In genomic region chr15:69456208-69457166, GRCh38 we compare ENCODE assay signal across 12 cellular contexts. TPM values are rescaled to one million over a fixed set of nuclear protein-coding genes. Genes with fewer than 3 reads are reported as not detected.
A peak's percentile ranks its signal among the peaks of the same experiment; 100 is the strongest.
DNase-seq lines count a peak whose midpoint lies in the region; ATAC-seq and TF ChIP-seq lines count a peak whose summit lies in the region.
"Had no signal": no experiment of that assay in that cellular context is flagged by ENCODE, and none has a peak within 500 bp of the region (broad histone marks: within the 10 kb centered on the region; RNA-seq: fewer than 3 reads in every experiment).

No MANE protein-coding gene starts in this region.

- H3K9me3 Mint-ChIP-seq in activated T-helper 1 cell treated with anti-CD3 and anti-CD28 coated beads, Interleukin-12 subunit alpha, Interleukin-12 subunit beta, Interleukin-2, Interleukin-4 antibody, amounts not matched to agents 30 ng/mL and 10 ng/mL and 1 ng/mL, durations not matched to agents 14 hours and 24 hours and 36 hours = no peaks in the 10 kb centered on the region
- H3K9me3 Mint-ChIP-seq in naive thymus-derived CD8-positive, alpha-beta T cell = no peaks in the 10 kb centered on the region

- H3K79me2 ChIP-seq in osteoblast (ENCODE audit: insufficient read depth, low read length) = peaks cover 38% of the 10 kb centered on the region

- peaks cover 34% of the 10 kb centered on the region for H3K4me1 Mint-ChIP-seq in activated T-helper 1 cell treated with anti-CD3 and anti-CD28 coated beads, Interleukin-12 subunit alpha, Interleukin-12 subunit beta, Interleukin-2, Interleukin-4 antibody, amounts not matched to agents 30 ng/mL and 10 ng/mL and 1 ng/mL, durations not matched to agents 14 hours and 24 hours and 36 hours (ENCODE audit: low read depth)
- H3K4me1 Mint-ChIP-seq in naive thymus-derived CD8-positive, alpha-beta T cell = peaks cover 28 to 67% (median 55%) of the 10 kb centered on the region in 4 donors

- ATAC-seq in naive thymus-derived CD8-positive, alpha-beta T cell = no peak

- peaks cover 51% of the 10 kb centered on the region for H3K36me3 Mint-ChIP-seq in activated T-helper 1 cell treated with anti-CD3 and anti-CD28 coated beads, Interleukin-12 subunit alpha, Interleukin-12 subunit beta, Interleukin-2, Interleukin-4 antibody, amounts not matched to agents 30 ng/mL and 10 ng/mL and 1 ng/mL, durations not matched to agents 14 hours and 24 hours and 36 hours (ENCODE audit: low read depth)
- peaks cover 8 to 47% (median 13%) of the 10 kb centered on the region in 3 donors for H3K36me3 Mint-ChIP-seq in naive thymus-derived CD8-positive, alpha-beta T cell

- no peak for TF ChIP-seq CTCF in HEK293 (tag by site-specific recombination; IDR thresholded peaks at IDR 0.05)
- no peak for TF ChIP-seq CTCF in osteoblast (IDR thresholded peaks at IDR 0.05; ENCODE audit: extremely low read depth, low read depth, low read length)

- no peak overlapping the region for H2AFZ ChIP-seq in osteoblast (ENCODE audit: low read length)

- no peaks in the 10 kb centered on the region for H3K27me3 Mint-ChIP-seq in activated T-helper 1 cell treated with anti-CD3 and anti-CD28 coated beads, Interleukin-12 subunit alpha, Interleukin-12 subunit beta, Interleukin-2, Interleukin-4 antibody, amounts not matched to agents 30 ng/mL and 10 ng/mL and 1 ng/mL, durations not matched to agents 14 hours and 24 hours and 36 hours (ENCODE audit: insufficient read depth)
- no peaks in the 10 kb centered on the region for H3K27me3 Mint-ChIP-seq in naive thymus-derived CD8-positive, alpha-beta T cell

- H3K27ac Mint-ChIP-seq in activated T-helper 1 cell treated with anti-CD3 and anti-CD28 coated beads, Interleukin-12 subunit alpha, Interleukin-12 subunit beta, Interleukin-2, Interleukin-4 antibody, amounts not matched to agents 30 ng/mL and 10 ng/mL and 1 ng/mL, durations not matched to agents 14 hours and 24 hours and 36 hours = no peak overlapping the region
- H3K27ac Mint-ChIP-seq in naive thymus-derived CD8-positive, alpha-beta T cell = peak overlapping the region in 7 of 10 donors; percentile 9 to 95 (median 48)

- no peak overlapping the region for H3K4me2 ChIP-seq in osteoblast (ENCODE audit: insufficient read depth, low read length)

- H3K9me3 ChIP-seq in HEK293 (ENCODE audit: control insufficient read depth, insufficient read depth, low read depth, low read length) (no peaks in the 10 kb centered on the region), osteoblast (ENCODE audit: low read depth, low read length) (no peaks in the 10 kb centered on the region)
- H3K9me3 ChIP-seq: neutrophil, spleen had no signal

- H3K4me3 ChIP-seq in HEK293 (ENCODE audit: low read depth, low read length) (no peak overlapping the region), osteoblast (ENCODE audit: insufficient read depth, low read length) (no peak overlapping the region)
- H3K4me3 ChIP-seq: spleen had no signal

- CTCF ChIA-PET in HEK293 (lab: Yijun Ruan, JAX) = interaction anchor here (1.7 to 2.6 kb wide), 2 partner anchors 10 kb away, joined by 6 to 15 read pairs; no protein-coding TSS in a partner anchor

- peaks cover 24 to 47% of the 10 kb centered on the region in 2 experiments for H3K36me3 ChIP-seq in HEK293 (ENCODE audit: control insufficient read depth in 2 of 2, insufficient read depth in 1 of 2, low read length in 2 of 2)
- peaks cover 45% of the 10 kb centered on the region for H3K36me3 ChIP-seq in osteoblast (ENCODE audit: insufficient read depth, low read length)

- DNase-seq in DMS53 (lab: John Stamatoyannopoulos, UW) = peak; percentile 30
- DNase-seq in DMS53 treated with DMSO at 0.1 percent for 48 hours (lab: John Stamatoyannopoulos, UW; ENCODE audit: unreplicated experiment) = no peak
- DNase-seq in activated T-helper 1 cell treated with anti-CD3 and anti-CD28 coated beads, Interleukin-12 subunit alpha, Interleukin-12 subunit beta, Interleukin-2, Interleukin-4 antibody, amounts not matched to agents 30 ng/mL and 10 ng/mL and 1 ng/mL, durations not matched to agents 14 hours and 24 hours and 36 hours (ENCODE audit: low spot score) = no peak
- DNase-seq in naive thymus-derived CD8-positive, alpha-beta T cell = no peak
- DNase-seq in stimulated activated CD4-positive, alpha-beta T cell treated with anti-CD3 and anti-CD28 coated beads, Interleukin-4, amount 100 ng/mL, for 1 hour = no peak
- no peak for DNase-seq in osteoblast (ENCODE audit: insufficient read length, low spot score, missing footprints)
- no peak for DNase-seq in activated gamma-delta T cell (lab: John Stamatoyannopoulos, UW)
- DNase-seq: effector CD4-positive, alpha-beta T cell; spleen; T-helper 2 cell had no signal

- no peak overlapping the region for H3K27ac ChIP-seq in HEK293 (ENCODE audit: extremely low read depth, low read depth, low read length)
- H3K27ac ChIP-seq in osteoblast (ENCODE audit: low read depth, low read length) = no peak overlapping the region
- H3K27ac ChIP-seq: neutrophil had no signal

- intact Hi-C loops in activated T-helper 1 cell treated with anti-CD3 and anti-CD28 coated beads, Interleukin-12 subunit alpha, Interleukin-12 subunit beta, Interleukin-2, Interleukin-4 antibody, amounts not matched to agents 30 ng/mL and 10 ng/mL and 1 ng/mL, durations not matched to agents 14 hours and 24 hours and 36 hours (cut with micrococcal nuclease) = no loop called here

- no peaks in the 10 kb centered on the region for H3K27me3 ChIP-seq in osteoblast (ENCODE audit: insufficient read depth, low read length)
- H3K27me3 ChIP-seq: neutrophil, spleen had no signal

- H4K20me1 ChIP-seq in osteoblast (ENCODE audit: insufficient read depth, low read length) = peaks cover 48% of the 10 kb centered on the region

- peak overlapping the region; percentile 99 for H3K4me3 Mint-ChIP-seq in activated T-helper 1 cell treated with anti-CD3 and anti-CD28 coated beads, Interleukin-12 subunit alpha, Interleukin-12 subunit beta, Interleukin-2, Interleukin-4 antibody, amounts not matched to agents 30 ng/mL and 10 ng/mL and 1 ng/mL, durations not matched to agents 14 hours and 24 hours and 36 hours
- peak overlapping the region in 1 of 10 donors; percentile 59 for H3K4me3 Mint-ChIP-seq in naive thymus-derived CD8-positive, alpha-beta T cell

- H3K4me1 ChIP-seq in HEK293 (ENCODE audit: control insufficient read depth, insufficient read depth, low read length) (peaks cover 10% of the 10 kb centered on the region), osteoblast (ENCODE audit: insufficient read depth, low read length) (peaks cover 30% of the 10 kb centered on the region)

- POLR2A ChIA-PET in HEK293 (lab: Yijun Ruan, JAX) = interaction anchor here (0.6 to 1.8 kb wide), 7 partner anchors 8 to 42 kb away, joined by 3 to 5 read pairs (median 3); partner anchors contain the start of gene KIF23
- POLR2A ChIA-PET in naive thymus-derived CD8-positive, alpha-beta T cell (lab: Charles Lee) = interaction anchor here (1.1 to 6.8 kb wide), 2 partner anchors 9 to 302 kb away, joined by 3 to 244 read pairs; no protein-coding TSS in a partner anchor

TF ChIP-seq in HEK293, 187 proteins besides CTCF, POLR2A, EP300 and RAD21:
- TF ChIP-seq SCRT2 (tag by site-specific recombination; IDR thresholded peaks at IDR 0.05) (peak; percentile 53; the same call in 1 of the 2 replicates), GLIS2 (tag by site-specific recombination; IDR thresholded peaks at IDR 0.05) (no peak)

RNA-seq across cellular contexts. Expression of gene RPLP1, which starts 3.9 kb away (rescaled TPM):
- 1,633 and 1,710 TPM in 2 replicates for total RNA-seq in activated T-helper 1 cell treated with anti-CD3 and anti-CD28 coated beads, Interleukin-12 subunit alpha, Interleukin-12 subunit beta, Interleukin-2, Interleukin-4 antibody, amounts not matched to agents 30 ng/mL and 10 ng/mL and 1 ng/mL, durations not matched to agents 14 hours and 24 hours and 36 hours
- 1,000 to 10,000 TPM; 2,812 to 2,815 TPM for total RNA-seq in naive thymus-derived CD8-positive, alpha-beta T cell
- polyA plus RNA-seq in naive thymus-derived CD8-positive, alpha-beta T cell = 1,000 to 10,000 TPM; 2,364 to 3,349 (median 3,055) TPM
- 71.7 and 94.6 TPM in 2 replicates for total RNA-seq in osteoblast

RNA-seq across cellular contexts. Expression of gene KIF23, which starts 42.3 kb away (rescaled TPM):
- total RNA-seq in activated T-helper 1 cell treated with anti-CD3 and anti-CD28 coated beads, Interleukin-12 subunit alpha, Interleukin-12 subunit beta, Interleukin-2, Interleukin-4 antibody, amounts not matched to agents 30 ng/mL and 10 ng/mL and 1 ng/mL, durations not matched to agents 14 hours and 24 hours and 36 hours = 40.8 and 41.6 TPM in 2 replicates
- total RNA-seq in naive thymus-derived CD8-positive, alpha-beta T cell = not detected
- not detected for polyA plus RNA-seq in naive thymus-derived CD8-positive, alpha-beta T cell
- total RNA-seq in osteoblast = 8.0 and 8.3 TPM in 2 replicates

Comparison
In these comparisons a context has a peak if more than half of its experiments do, and no peak if none do; other contexts are left out.
1. RNA of gene RPLP1, which starts 3.9 kb away (total RNA-seq): 2,812 to 2,815 TPM in naive thymus-derived CD8-positive, alpha-beta T cell and 1,633 to 1,710 TPM in activated T-helper 1 cell treated with anti-CD3 and anti-CD28 coated beads, Interleukin-12 subunit alpha, Interleukin-12 subunit beta, Interleukin-2, Interleukin-4 antibody, amounts not matched to agents 30 ng/mL and 10 ng/mL and 1 ng/mL, durations not matched to agents 14 hours and 24 hours and 36 hours; 71.7 to 94.6 TPM in osteoblast; every median in the first group is over 10 times any median in the second.